Comparison of ENCODE assay signal across 1 cellular context in the genomic region with DNA sequence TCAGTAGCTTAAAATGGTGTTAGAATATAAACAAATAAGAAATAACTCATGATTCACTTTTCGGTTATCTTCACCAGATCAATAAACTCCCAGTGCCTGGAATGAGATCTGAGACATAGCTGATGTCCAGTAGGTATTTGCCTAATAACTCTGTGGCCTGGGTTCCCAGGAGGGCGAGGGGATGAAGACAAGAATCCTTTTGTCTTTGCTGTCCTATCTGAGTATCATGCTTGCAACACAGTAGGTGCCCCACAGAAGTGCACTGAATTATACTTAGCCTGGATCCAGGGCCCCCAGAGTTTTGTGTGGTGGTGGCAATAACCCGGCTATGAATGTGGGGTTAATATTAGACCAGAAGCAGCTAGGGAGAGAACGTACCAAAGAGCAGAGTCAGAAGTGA.
TF ChIP-seq lines count a peak whose summit lies in the region.

No MANE protein-coding gene starts in this region.

TF ChIP-seq in GM23338, 12 proteins besides CTCF, POLR2A, EP300 and RAD21 (continued from another document):
- TF ChIP-seq, protein P1, sequence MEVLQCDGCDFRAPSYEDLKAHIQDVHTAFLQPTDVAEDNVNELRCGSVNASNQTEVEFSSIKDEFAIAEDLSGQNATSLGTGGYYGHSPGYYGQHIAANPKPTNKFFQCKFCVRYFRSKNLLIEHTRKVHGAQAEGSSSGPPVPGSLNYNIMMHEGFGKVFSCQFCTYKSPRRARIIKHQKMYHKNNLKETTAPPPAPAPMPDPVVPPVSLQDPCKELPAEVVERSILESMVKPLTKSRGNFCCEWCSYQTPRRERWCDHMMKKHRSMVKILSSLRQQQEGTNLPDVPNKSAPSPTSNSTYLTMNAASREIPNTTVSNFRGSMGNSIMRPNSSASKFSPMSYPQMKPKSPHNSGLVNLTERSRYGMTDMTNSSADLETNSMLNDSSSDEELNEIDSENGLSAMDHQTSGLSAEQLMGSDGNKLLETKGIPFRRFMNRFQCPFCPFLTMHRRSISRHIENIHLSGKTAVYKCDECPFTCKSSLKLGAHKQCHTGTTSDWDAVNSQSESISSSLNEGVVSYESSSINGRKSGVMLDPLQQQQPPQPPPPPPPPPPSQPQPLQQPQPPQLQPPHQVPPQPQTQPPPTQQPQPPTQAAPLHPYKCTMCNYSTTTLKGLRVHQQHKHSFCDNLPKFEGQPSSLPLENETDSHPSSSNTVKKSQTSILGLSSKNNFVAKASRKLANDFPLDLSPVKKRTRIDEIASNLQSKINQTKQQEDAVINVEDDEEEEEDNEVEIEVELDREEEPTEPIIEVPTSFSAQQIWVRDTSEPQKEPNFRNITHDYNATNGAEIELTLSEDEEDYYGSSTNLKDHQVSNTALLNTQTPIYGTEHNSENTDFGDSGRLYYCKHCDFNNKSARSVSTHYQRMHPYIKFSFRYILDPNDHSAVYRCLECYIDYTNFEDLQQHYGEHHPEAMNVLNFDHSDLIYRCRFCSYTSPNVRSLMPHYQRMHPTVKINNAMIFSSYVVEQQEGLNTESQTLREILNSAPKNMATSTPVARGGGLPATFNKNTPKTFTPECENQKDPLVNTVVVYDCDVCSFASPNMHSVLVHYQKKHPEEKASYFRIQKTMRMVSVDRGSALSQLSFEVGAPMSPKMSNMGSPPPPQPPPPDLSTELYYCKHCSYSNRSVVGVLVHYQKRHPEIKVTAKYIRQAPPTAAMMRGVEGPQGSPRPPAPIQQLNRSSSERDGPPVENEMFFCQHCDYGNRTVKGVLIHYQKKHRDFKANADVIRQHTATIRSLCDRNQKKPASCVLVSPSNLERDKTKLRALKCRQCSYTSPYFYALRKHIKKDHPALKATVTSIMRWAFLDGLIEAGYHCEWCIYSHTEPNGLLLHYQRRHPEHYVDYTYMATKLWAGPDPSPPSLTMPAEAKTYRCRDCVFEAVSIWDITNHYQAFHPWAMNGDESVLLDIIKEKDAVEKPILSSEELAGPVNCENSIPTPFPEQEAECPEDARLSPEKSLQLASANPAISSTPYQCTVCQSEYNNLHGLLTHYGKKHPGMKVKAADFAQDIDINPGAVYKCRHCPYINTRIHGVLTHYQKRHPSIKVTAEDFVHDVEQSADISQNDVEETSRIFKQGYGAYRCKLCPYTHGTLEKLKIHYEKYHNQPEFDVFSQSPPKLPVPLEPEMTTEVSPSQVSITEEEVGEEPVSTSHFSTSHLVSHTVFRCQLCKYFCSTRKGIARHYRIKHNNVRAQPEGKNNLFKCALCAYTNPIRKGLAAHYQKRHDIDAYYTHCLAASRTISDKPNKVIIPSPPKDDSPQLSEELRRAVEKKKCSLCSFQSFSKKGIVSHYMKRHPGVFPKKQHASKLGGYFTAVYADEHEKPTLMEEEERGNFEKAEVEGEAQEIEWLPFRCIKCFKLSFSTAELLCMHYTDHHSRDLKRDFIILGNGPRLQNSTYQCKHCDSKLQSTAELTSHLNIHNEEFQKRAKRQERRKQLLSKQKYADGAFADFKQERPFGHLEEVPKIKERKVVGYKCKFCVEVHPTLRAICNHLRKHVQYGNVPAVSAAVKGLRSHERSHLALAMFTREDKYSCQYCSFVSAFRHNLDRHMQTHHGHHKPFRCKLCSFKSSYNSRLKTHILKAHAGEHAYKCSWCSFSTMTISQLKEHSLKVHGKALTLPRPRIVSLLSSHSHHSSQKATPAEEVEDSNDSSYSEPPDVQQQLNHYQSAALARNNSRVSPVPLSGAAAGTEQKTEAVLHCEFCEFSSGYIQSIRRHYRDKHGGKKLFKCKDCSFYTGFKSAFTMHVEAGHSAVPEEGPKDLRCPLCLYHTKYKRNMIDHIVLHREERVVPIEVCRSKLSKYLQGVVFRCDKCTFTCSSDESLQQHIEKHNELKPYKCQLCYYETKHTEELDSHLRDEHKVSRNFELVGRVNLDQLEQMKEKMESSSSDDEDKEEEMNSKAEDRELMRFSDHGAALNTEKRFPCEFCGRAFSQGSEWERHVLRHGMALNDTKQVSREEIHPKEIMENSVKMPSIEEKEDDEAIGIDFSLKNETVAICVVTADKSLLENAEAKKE (CRISPR knock-in tag; IDR thresholded peaks at IDR 0.05): no peak
- TF ChIP-seq JUNB (IDR thresholded peaks at IDR 0.05; ENCODE audit: unreplicated experiment) (no peak), ETS1 (IDR thresholded peaks at IDR 0.05) (no peak), ZNF331 (CRISPR knock-in tag; IDR thresholded peaks at IDR 0.05; ENCODE audit: low read depth) (no peak), POLR2AphosphoS5 (IDR thresholded peaks at IDR 0.05; ENCODE audit: low read depth) (no peak), STAT1 (IDR thresholded peaks at IDR 0.05; ENCODE audit: unreplicated experiment) (no peak), ZNF114 (CRISPR knock-in tag; IDR thresholded peaks at IDR 0.05) (no peak)
- TF ChIP-seq, protein P2, sequence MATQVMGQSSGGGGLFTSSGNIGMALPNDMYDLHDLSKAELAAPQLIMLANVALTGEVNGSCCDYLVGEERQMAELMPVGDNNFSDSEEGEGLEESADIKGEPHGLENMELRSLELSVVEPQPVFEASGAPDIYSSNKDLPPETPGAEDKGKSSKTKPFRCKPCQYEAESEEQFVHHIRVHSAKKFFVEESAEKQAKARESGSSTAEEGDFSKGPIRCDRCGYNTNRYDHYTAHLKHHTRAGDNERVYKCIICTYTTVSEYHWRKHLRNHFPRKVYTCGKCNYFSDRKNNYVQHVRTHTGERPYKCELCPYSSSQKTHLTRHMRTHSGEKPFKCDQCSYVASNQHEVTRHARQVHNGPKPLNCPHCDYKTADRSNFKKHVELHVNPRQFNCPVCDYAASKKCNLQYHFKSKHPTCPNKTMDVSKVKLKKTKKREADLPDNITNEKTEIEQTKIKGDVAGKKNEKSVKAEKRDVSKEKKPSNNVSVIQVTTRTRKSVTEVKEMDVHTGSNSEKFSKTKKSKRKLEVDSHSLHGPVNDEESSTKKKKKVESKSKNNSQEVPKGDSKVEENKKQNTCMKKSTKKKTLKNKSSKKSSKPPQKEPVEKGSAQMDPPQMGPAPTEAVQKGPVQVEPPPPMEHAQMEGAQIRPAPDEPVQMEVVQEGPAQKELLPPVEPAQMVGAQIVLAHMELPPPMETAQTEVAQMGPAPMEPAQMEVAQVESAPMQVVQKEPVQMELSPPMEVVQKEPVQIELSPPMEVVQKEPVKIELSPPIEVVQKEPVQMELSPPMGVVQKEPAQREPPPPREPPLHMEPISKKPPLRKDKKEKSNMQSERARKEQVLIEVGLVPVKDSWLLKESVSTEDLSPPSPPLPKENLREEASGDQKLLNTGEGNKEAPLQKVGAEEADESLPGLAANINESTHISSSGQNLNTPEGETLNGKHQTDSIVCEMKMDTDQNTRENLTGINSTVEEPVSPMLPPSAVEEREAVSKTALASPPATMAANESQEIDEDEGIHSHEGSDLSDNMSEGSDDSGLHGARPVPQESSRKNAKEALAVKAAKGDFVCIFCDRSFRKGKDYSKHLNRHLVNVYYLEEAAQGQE (IDR thresholded peaks at IDR 0.05; ENCODE audit: unreplicated experiment): no peak
